In genomic region chr3:184750684-184751083, GRCh38 we compare ENCODE assay signal across 1 cellular context.
TF ChIP-seq lines count a peak whose summit lies in the region.

No MANE protein-coding gene starts in this region.

TF ChIP-seq in K562, 482 proteins besides CTCF, POLR2A, EP300 and RAD21 (continued from another document):
- TF ChIP-seq MGA (IDR thresholded peaks at IDR 0.05) (0 out of 2 replicates have a peak, but pooled peaks have one; percentile 15), HSF4 (CRISPR knock-in tag; IDR thresholded peaks at IDR 0.05; ENCODE audit: borderline replicate concordance) (no peak), CREM (IDR thresholded peaks at IDR 0.05; ENCODE audit: low read depth) (0 out of 2 replicates have a peak, but pooled peaks have one; percentile 13)
- TF ChIP-seq, protein P1, sequence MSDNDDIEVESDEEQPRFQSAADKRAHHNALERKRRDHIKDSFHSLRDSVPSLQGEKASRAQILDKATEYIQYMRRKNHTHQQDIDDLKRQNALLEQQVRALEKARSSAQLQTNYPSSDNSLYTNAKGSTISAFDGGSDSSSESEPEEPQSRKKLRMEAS (CRISPR knock-in tag; IDR thresholded peaks at IDR 0.05) = peak; percentile 65
- TF ChIP-seq, protein P2, sequence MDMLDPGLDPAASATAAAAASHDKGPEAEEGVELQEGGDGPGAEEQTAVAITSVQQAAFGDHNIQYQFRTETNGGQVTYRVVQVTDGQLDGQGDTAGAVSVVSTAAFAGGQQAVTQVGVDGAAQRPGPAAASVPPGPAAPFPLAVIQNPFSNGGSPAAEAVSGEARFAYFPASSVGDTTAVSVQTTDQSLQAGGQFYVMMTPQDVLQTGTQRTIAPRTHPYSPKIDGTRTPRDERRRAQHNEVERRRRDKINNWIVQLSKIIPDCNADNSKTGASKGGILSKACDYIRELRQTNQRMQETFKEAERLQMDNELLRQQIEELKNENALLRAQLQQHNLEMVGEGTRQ (CRISPR knock-in tag; IDR thresholded peaks at IDR 0.05) = no peak
